Comparison of ENCODE assay signal across 19 cellular contexts in genomic region chr14:43901950-43902349, GRCh38.
"Had no signal": no experiment of that assay in that cellular context is flagged by ENCODE, and none has a peak within 500 bp of the region (broad histone marks: within the 10 kb centered on the region; RNA-seq: fewer than 3 reads in every experiment).

No MANE protein-coding gene starts in this region.

- H3K27me3 ChIP-seq: adrenal gland, ascending aorta, brain microvascular endothelial cell, neural progenitor cell, sigmoid colon, spleen, testis, upper lobe of left lung had no signal

- DNase-seq: activated CD4-positive, alpha-beta T cell treated with anti-CD3 and anti-CD28 coated beads for 1 hour; activated CD4-positive, alpha-beta T cell treated with anti-CD3 and anti-CD28 coated beads, Interleukin-2, amount 50 U/mL, for 1 hour; activated naive CD4-positive, alpha-beta T cell; activated T-cell treated with anti-CD3 and anti-CD28 coated beads, Interleukin-2, amount 50 U/mL, for 1 hour; adrenal gland; brain microvascular endothelial cell; caudate nucleus; effector memory CD4-positive, alpha-beta T cell; hypothalamus; posterior cingulate gyrus; sigmoid colon; spleen; stimulated activated CD4-positive, alpha-beta T cell treated with anti-CD3 and anti-CD28 coated beads, Interleukin-4, amount 100 ng/mL, for 1 hour; stimulated activated naive CD4-positive, alpha-beta T cell; T-helper 1 cell; testis; upper lobe of left lung had no signal

- H3K9me3 ChIP-seq: adrenal gland, ascending aorta, sigmoid colon, testis, upper lobe of left lung had no signal

- H3K4me2 ChIP-seq: neural progenitor cell had no signal

- H2AFZ ChIP-seq: neural progenitor cell had no signal

- H3K4me1 ChIP-seq: adrenal gland, ascending aorta, neural progenitor cell, spleen, testis, upper lobe of left lung had no signal

- H3K4me3 ChIP-seq: adrenal gland, ascending aorta, neural progenitor cell, sigmoid colon, spleen, testis, upper lobe of left lung had no signal

- H3K9ac ChIP-seq: neural progenitor cell had no signal

- H3K36me3 ChIP-seq: adrenal gland, ascending aorta, brain microvascular endothelial cell, neural progenitor cell, sigmoid colon, spleen, upper lobe of left lung had no signal

- H3K27ac ChIP-seq: adrenal gland, ascending aorta, brain microvascular endothelial cell, neural progenitor cell, spleen, testis, upper lobe of left lung had no signal
